In the genomic region with DNA sequence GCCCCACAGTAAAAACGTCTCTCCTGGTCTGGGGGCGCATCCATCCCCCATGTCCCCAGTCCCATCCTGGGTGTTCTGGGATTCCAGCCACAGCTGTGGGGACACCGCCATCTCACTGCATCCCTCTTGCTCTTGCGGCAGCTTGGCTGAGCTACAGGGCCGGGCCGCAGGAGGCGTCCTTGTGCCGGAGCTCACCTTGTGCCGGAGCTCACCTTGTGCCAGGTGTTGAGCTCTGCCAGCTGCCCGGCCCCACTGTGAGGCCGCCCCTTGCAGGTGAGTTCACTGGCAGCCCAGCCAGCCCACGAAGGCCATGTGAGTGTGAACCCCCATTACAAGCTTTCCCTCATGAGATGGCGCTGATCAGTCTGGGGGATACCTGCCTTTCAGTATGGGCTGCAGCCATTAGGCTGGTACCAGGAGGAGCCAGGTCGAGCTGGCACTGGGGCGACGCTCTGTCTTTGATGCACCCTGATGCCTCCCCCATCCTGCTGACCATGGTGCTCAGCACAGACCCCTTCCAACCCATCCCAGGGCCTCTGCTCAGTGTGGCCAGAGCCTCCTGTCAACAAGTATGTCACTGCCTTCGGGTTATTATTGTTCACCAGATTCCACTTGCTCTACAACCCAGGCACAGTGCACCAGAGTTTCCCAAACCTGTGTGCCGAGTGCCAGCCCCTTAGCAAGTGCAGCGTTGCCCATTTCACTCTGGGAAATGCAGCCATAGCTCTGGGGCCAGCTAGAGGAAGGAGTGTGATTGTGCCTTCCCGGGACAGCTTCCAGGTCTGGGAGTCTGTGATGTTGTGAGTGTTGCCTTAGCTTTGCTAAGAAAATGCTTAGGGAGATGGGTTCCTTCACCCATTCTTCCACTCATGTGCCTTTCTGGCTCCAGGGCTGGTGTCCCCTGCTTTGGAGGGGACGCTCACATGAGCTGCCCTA, we compare ENCODE assay signal across 17 cellular contexts.
A peak's percentile ranks its signal among the peaks of the same experiment; 100 is the strongest.
DNase-seq lines count a peak whose midpoint lies in the region; ATAC-seq, FAIRE-seq and TF ChIP-seq lines count a peak whose summit lies in the region.
"Had no signal": no experiment of that assay in that cellular context is flagged by ENCODE, and none has a peak within 500 bp of the region (broad histone marks: within the 10 kb centered on the region; RNA-seq: fewer than 3 reads in every experiment).

No MANE protein-coding gene starts in this region.

- no peaks in the 10 kb centered on the region for H3K27me3 Mint-ChIP-seq in activated T-cell treated with anti-CD3 and anti-CD28 coated beads, Interleukin-2, amount 50 U/mL, for 72 hours (ENCODE audit: low read depth)
- H3K27me3 Mint-ChIP-seq in nephron progenitor cell (ENCODE audit: low read depth, poor library complexity) = no peaks in the 10 kb centered on the region
- H3K27me3 Mint-ChIP-seq in activated T-helper 1 cell treated with anti-CD3 and anti-CD28 coated beads, Interleukin-12 subunit alpha, Interleukin-12 subunit beta, Interleukin-2, Interleukin-4 antibody, amounts not matched to agents 30 ng/mL and 10 ng/mL and 1 ng/mL, durations not matched to agents 14 hours and 24 hours and 36 hours (ENCODE audit: insufficient read depth) = peaks cover 2% of the 10 kb centered on the region

- peaks cover 4% of the 10 kb centered on the region in 2 donors for H3K9me3 Mint-ChIP-seq in activated T-cell treated with anti-CD3 and anti-CD28 coated beads, Interleukin-2, amount 50 U/mL, for 72 hours
- H3K9me3 Mint-ChIP-seq in nephron progenitor cell = no peaks in the 10 kb centered on the region
- no peaks in the 10 kb centered on the region for H3K9me3 Mint-ChIP-seq in activated T-helper 1 cell treated with anti-CD3 and anti-CD28 coated beads, Interleukin-12 subunit alpha, Interleukin-12 subunit beta, Interleukin-2, Interleukin-4 antibody, amounts not matched to agents 30 ng/mL and 10 ng/mL and 1 ng/mL, durations not matched to agents 14 hours and 24 hours and 36 hours
- H3K9me3 Mint-ChIP-seq: HFFc6 had no signal

- H3K9ac ChIP-seq in H1 (replicated peaks in 1 of 4; ENCODE audit: extremely low read depth in 1 of 4, low read depth in 3 of 4, low read length in 3 of 4) (no peak overlapping the region), HepG2 (ENCODE audit: insufficient read depth, low read depth, low read length) (no peak overlapping the region)
- H3K9ac ChIP-seq: BLaER1, KMS-11 had no signal

- peaks cover 3 to 4% of the 10 kb centered on the region in 2 donors for H3K36me3 Mint-ChIP-seq in activated T-cell treated with anti-CD3 and anti-CD28 coated beads, Interleukin-2, amount 50 U/mL, for 72 hours (ENCODE audit: insufficient read depth in 2 of 2)
- H3K36me3 Mint-ChIP-seq in nephron progenitor cell (ENCODE audit: low read depth) = peaks cover 13% of the 10 kb centered on the region
- no peaks in the 10 kb centered on the region for H3K36me3 Mint-ChIP-seq in activated T-helper 1 cell treated with anti-CD3 and anti-CD28 coated beads, Interleukin-12 subunit alpha, Interleukin-12 subunit beta, Interleukin-2, Interleukin-4 antibody, amounts not matched to agents 30 ng/mL and 10 ng/mL and 1 ng/mL, durations not matched to agents 14 hours and 24 hours and 36 hours (ENCODE audit: low read depth)

- TF ChIP-seq POLR2A in H1 (IDR thresholded peaks at IDR 0.05; ENCODE audit: control extremely low read depth in 1 of 2, low read depth in 2 of 2, low read length in 2 of 2) (no peak), HepG2 (IDR thresholded peaks at IDR 0.05; ENCODE audit: insufficient read depth in 1 of 2, low read depth in 2 of 2, low read length in 2 of 2) (no peak)

- H3K27ac Mint-ChIP-seq in activated T-cell treated with anti-CD3 and anti-CD28 coated beads, Interleukin-2, amount 50 U/mL, for 72 hours = peak overlapping the region; percentile 31
- H3K27ac Mint-ChIP-seq in nephron progenitor cell = peak overlapping the region; percentile 26
- no peak overlapping the region for H3K27ac Mint-ChIP-seq in activated T-helper 1 cell treated with anti-CD3 and anti-CD28 coated beads, Interleukin-12 subunit alpha, Interleukin-12 subunit beta, Interleukin-2, Interleukin-4 antibody, amounts not matched to agents 30 ng/mL and 10 ng/mL and 1 ng/mL, durations not matched to agents 14 hours and 24 hours and 36 hours
- H3K27ac Mint-ChIP-seq: HFFc6 had no signal

- ATAC-seq in activated T-cell treated with anti-CD3 and anti-CD28 coated beads, Interleukin-2, amount 50 U/mL, for 72 hours (replicated peaks in 1 of 2) = no peak
- no peak for ATAC-seq in HepG2

- TF ChIP-seq CTCF in H1 (IDR thresholded peaks at IDR 0.05; ENCODE audit: control extremely low read depth in 1 of 3, insufficient read depth in 1 of 3, low read depth in 1 of 3, low read length in 3 of 3) (no peak), nephron progenitor cell (IDR thresholded peaks at IDR 0.05) (no peak), HepG2 (CRISPR knock-in tag; IDR thresholded peaks at IDR 0.05) (no peak)

- H2AFZ ChIP-seq in H1 (ENCODE audit: low read length) = no peak overlapping the region
- no peak overlapping the region for H2AFZ ChIP-seq in HepG2 (ENCODE audit: low read length)

- CTCF ChIA-PET in H1 (lab: Charles Lee; ENCODE audit: partially characterized antibody) (interaction anchor here (0.6 to 9.4 kb wide), 10 partner anchors 9 to 112 kb away, joined by 3 to 88 read pairs (median 6); no protein-coding TSS in a partner anchor), HepG2 (lab: Yijun Ruan, JAX; ENCODE audit: low intra/inter-chr PET ratio, low total read pairs) (no interaction called here)

- no peak; a peak in 1 of 4 replicates for TF ChIP-seq RAD21 in H1 (IDR thresholded peaks at IDR 0.05 in 1 of 2, conservative IDR thresholded peaks at IDR 0.05 in 1 of 2; ENCODE audit: low read depth in 2 of 2, low read length in 2 of 2)
- no peak for TF ChIP-seq RAD21 in HepG2 (CRISPR knock-in tag; IDR thresholded peaks at IDR 0.05)

- H3K9me3 ChIP-seq in H1 (ENCODE audit: insufficient read depth in 2 of 2, low read depth in 1 of 2, low read length in 1 of 2) (no peaks in the 10 kb centered on the region), HepG2 (ENCODE audit: low read length) (no peaks in the 10 kb centered on the region)
- H3K9me3 ChIP-seq: BLaER1 had no signal

- H2BK120ac ChIP-seq in H1 (replicated peaks; ENCODE audit: low read depth, low read length) = no peak overlapping the region

- no peak overlapping the region for H3K56ac ChIP-seq in H1 (replicated peaks; ENCODE audit: insufficient read length, low read depth, low read length)

- H3K4me3 Mint-ChIP-seq in activated T-cell treated with anti-CD3 and anti-CD28 coated beads, Interleukin-2, amount 50 U/mL, for 72 hours = no peak overlapping the region
- no peak overlapping the region for H3K4me3 Mint-ChIP-seq in nephron progenitor cell
- no peak overlapping the region for H3K4me3 Mint-ChIP-seq in activated T-helper 1 cell treated with anti-CD3 and anti-CD28 coated beads, Interleukin-12 subunit alpha, Interleukin-12 subunit beta, Interleukin-2, Interleukin-4 antibody, amounts not matched to agents 30 ng/mL and 10 ng/mL and 1 ng/mL, durations not matched to agents 14 hours and 24 hours and 36 hours
- H3K4me3 Mint-ChIP-seq: HFFc6 had no signal

- H3K4me2 ChIP-seq in H1 (ENCODE audit: insufficient read depth in 1 of 2, low read depth in 2 of 2, low read length in 2 of 2) (no peak overlapping the region), HepG2 (ENCODE audit: low read depth, low read length) (no peak overlapping the region)
- H3K4me2 ChIP-seq: KMS-11 had no signal

- H3K14ac ChIP-seq in H1 (ENCODE audit: insufficient read length) = no peak overlapping the region

- no TSS peak for BruUV-seq in HepG2 (replicated peaks; lab: Mats Ljungman, UMichigan)

- H4K20me1 ChIP-seq in H1 (replicated peaks in 1 of 2; ENCODE audit: control insufficient read depth in 1 of 2, insufficient read depth in 2 of 2, low read length in 2 of 2) = peaks cover 0 to 3% of the 10 kb centered on the region in 2 experiments
- H4K20me1 ChIP-seq in HepG2 (ENCODE audit: insufficient read depth, low read length) = no peaks in the 10 kb centered on the region

- no peaks in the 10 kb centered on the region for H3K23me2 ChIP-seq in H1 (ENCODE audit: low read depth, low read length)

- POLR2A ChIA-PET in H1 (lab: Charles Lee; ENCODE audit: partially characterized antibody) = no interaction called here
- POLR2A ChIA-PET in HepG2 (lab: Yijun Ruan, JAX) = no interaction called here

- H3K23ac ChIP-seq in H1 (ENCODE audit: insufficient read length) = no peak overlapping the region

- no peak overlapping the region for H4K91ac ChIP-seq in H1 (replicated peaks; ENCODE audit: insufficient read length, low read length)

- TF ChIP-seq EP300 in H1 (IDR thresholded peaks at IDR 0.05; ENCODE audit: borderline replicate concordance in 1 of 2, low read depth in 2 of 2, low read length in 2 of 2) (no peak), HepG2 (IDR thresholded peaks at IDR 0.05; ENCODE audit: low read depth in 2 of 2, low read length in 2 of 2) (no peak), HepG2 (CRISPR knock-in tag; IDR thresholded peaks at IDR 0.05; ENCODE audit: borderline replicate concordance) (no peak)

- H3K4me1 ChIP-seq in H1 (replicated peaks in 1 of 4; ENCODE audit: control insufficient read depth in 3 of 4, insufficient read depth in 4 of 4, low read length in 3 of 4) (peaks cover 0 to 11% (median 6%) of the 10 kb centered on the region in 4 experiments; a peak in 5 of 7 replicates), HepG2 (ENCODE audit: insufficient read depth, low read length) (no peaks in the 10 kb centered on the region)

- no peak for FAIRE-seq in H1 (lab: Jason Lieb, UNC)
- no peak for FAIRE-seq in HepG2 (lab: Jason Lieb, UNC)
- FAIRE-seq: RCC 7860 had no signal

- in situ Hi-C loops in HepG2 (cut with HindIII; ENCODE audit: extremely low pct_ligation_motif_present, low pct_unique_long_range_greater_than_20kb) = no loop called here

- H3K4me3 ChIP-seq in H1 (ENCODE audit: extremely low read depth in 1 of 4, insufficient read depth in 2 of 4, low read depth in 3 of 4, low read length in 4 of 4) (no peak overlapping the region), HepG2 (replicated peaks in 1 of 3; ENCODE audit: insufficient read depth in 1 of 3, low read depth in 2 of 3, low read length in 3 of 3) (no peak overlapping the region)
- H3K4me3 ChIP-seq: BLaER1 had no signal

- H3K36me3 ChIP-seq in H1 (ENCODE audit: control insufficient read depth in 2 of 4, insufficient read depth in 4 of 4, low read length in 3 of 4) (no peaks in the 10 kb centered on the region), HepG2 (replicated peaks in 1 of 2; ENCODE audit: control insufficient read depth in 1 of 2, insufficient read depth in 2 of 2, low read length in 2 of 2) (no peaks in the 10 kb centered on the region)

- intact Hi-C loops in HepG2 (cut with micrococcal nuclease; ENCODE audit: unreplicated experiment) = no loop called here
- intact Hi-C loops in activated T-helper 1 cell treated with anti-CD3 and anti-CD28 coated beads, Interleukin-12 subunit alpha, Interleukin-12 subunit beta, Interleukin-2, Interleukin-4 antibody, amounts not matched to agents 30 ng/mL and 10 ng/mL and 1 ng/mL, durations not matched to agents 14 hours and 24 hours and 36 hours (cut with micrococcal nuclease) = loop anchor here (5.0 kb wide), 1 partner anchor 101 kb away; no protein-coding TSS in a partner anchor

- peak overlapping the region; percentile 51 for H4K8ac ChIP-seq in H1 (ENCODE audit: extremely low read depth, insufficient read depth, low read length)

- H3K27me3 ChIP-seq in H1 (replicated peaks in 1 of 4; ENCODE audit: control insufficient read depth in 3 of 4, extremely low read depth in 1 of 4, insufficient read depth in 3 of 4, low read length in 3 of 4) = no peaks in the 10 kb centered on the region
- no peaks in the 10 kb centered on the region for H3K27me3 ChIP-seq in HepG2 (ENCODE audit: control insufficient read depth in 1 of 2, insufficient read depth in 2 of 2, low read length in 2 of 2)
- H3K27me3 ChIP-seq: BLaER1 had no signal

- H2BK12ac ChIP-seq in H1 (ENCODE audit: low read depth, low read length) = no peak overlapping the region

- H2BK20ac ChIP-seq in H1 (ENCODE audit: low read length) = no peak overlapping the region

- 89% methylated on average over 21 of the region's 21 CpGs; no CpG with 5 or more reads in 1 of the 2 experiments for WGBS in H1 (ENCODE audit: extremely low coverage in 1 of 2, insufficient coverage in 1 of 2, insufficient read length in 1 of 2, insufficient replicate concordance in 2 of 2, low coverage in 1 of 2, low lambda C conversion rate in 2 of 2, missing lambda C conversion rate in 1 of 2), 2 experiments
- 48% methylated on average over 12 of the region's 21 CpGs for WGBS in HepG2 (ENCODE audit: low lambda C conversion rate)

- H2AK5ac ChIP-seq in H1 (ENCODE audit: low read depth, low read length) = no peak overlapping the region; the same call in 1 of the 2 replicates

- no peak overlapping the region for H2BK5ac ChIP-seq in H1 (ENCODE audit: low read depth, low read length)

- no peak for DNase-seq in activated T-cell treated with anti-CD3 and anti-CD28 coated beads, Interleukin-2, amount 50 U/mL, for 72 hours
- DNase-seq in activated T-cell treated with anti-CD3 and anti-CD28 coated beads for 4 hours (no peak), H1 (ENCODE audit: low read depth in 1 of 2, low spot score in 2 of 2) (no peak), nephron progenitor cell (no peak), superior temporal gyrus (ENCODE audit: extremely low spot score) (peak; percentile 70), HepG2 (ENCODE audit: low spot score) (no peak)
- DNase-seq in activated naive CD4-positive, alpha-beta T cell treated with Interleukin-2 at 50 U/mL for 16 hours = no peak
- DNase-seq in activated T-helper 1 cell treated with anti-CD3 and anti-CD28 coated beads, Interleukin-12 subunit alpha, Interleukin-12 subunit beta, Interleukin-2, Interleukin-4 antibody, amounts not matched to agents 30 ng/mL and 10 ng/mL and 1 ng/mL, durations not matched to agents 14 hours and 24 hours and 36 hours (ENCODE audit: low spot score) = no peak
- DNase-seq: 8988T, GOT3, HFFc6, NCI-H1105 treated with DMSO at 0.1 percent for 48 hours, NCI-H1930, NCI-H2171 had no signal

- no peak overlapping the region for H3K27ac ChIP-seq in H1 (ENCODE audit: low read depth, low read length)
- H3K27ac ChIP-seq in HepG2 (ENCODE audit: extremely low read length, insufficient read depth, low read length) = no peak overlapping the region
- H3K27ac ChIP-seq: KMS-11 had no signal

- no peaks in the 10 kb centered on the region for H3K79me2 ChIP-seq in H1 (ENCODE audit: control insufficient read depth in 1 of 2, insufficient read depth in 2 of 2, low read length in 2 of 2)
- H3K79me2 ChIP-seq in HepG2 (ENCODE audit: insufficient read depth, low read length) = no peaks in the 10 kb centered on the region

- H3K18ac ChIP-seq in H1 (ENCODE audit: extremely low read depth, low read length) = no peak overlapping the region

- H3K4me1 Mint-ChIP-seq in activated T-cell treated with anti-CD3 and anti-CD28 coated beads, Interleukin-2, amount 50 U/mL, for 72 hours (ENCODE audit: low read depth) = peaks cover 11% of the 10 kb centered on the region
- peaks cover 45% of the 10 kb centered on the region for H3K4me1 Mint-ChIP-seq in nephron progenitor cell
- peaks cover 23% of the 10 kb centered on the region for H3K4me1 Mint-ChIP-seq in activated T-helper 1 cell treated with anti-CD3 and anti-CD28 coated beads, Interleukin-12 subunit alpha, Interleukin-12 subunit beta, Interleukin-2, Interleukin-4 antibody, amounts not matched to agents 30 ng/mL and 10 ng/mL and 1 ng/mL, durations not matched to agents 14 hours and 24 hours and 36 hours (ENCODE audit: low read depth)

- H3K79me1 ChIP-seq in H1 (ENCODE audit: low read depth, low read length) = no peaks in the 10 kb centered on the region

- H4K5ac ChIP-seq in H1 (ENCODE audit: insufficient read length, low read depth, low read length) = no peak overlapping the region

- no peak overlapping the region for H2BK15ac ChIP-seq in H1 (ENCODE audit: low read length)

- no peak overlapping the region for H3K4ac ChIP-seq in H1 (replicated peaks; ENCODE audit: insufficient read length, low read depth, low read length)
